In genomic region chr17:15963670-15964110, GRCh38 we compare ENCODE assay signal across 15 cellular contexts. TPM values are rescaled to one million over a fixed set of nuclear protein-coding genes. Genes with fewer than 3 reads are reported as not detected.
DNase-seq lines count a peak whose midpoint lies in the region; ATAC-seq, FAIRE-seq and TF ChIP-seq lines count a peak whose summit lies in the region.
"Had no signal": no experiment of that assay in that cellular context is flagged by ENCODE, and none has a peak within 500 bp of the region (broad histone marks: within the 10 kb centered on the region; RNA-seq: fewer than 3 reads in every experiment).

No MANE protein-coding gene starts in this region.

- H3K9me3 Mint-ChIP-seq in GM23338 = no peaks in the 10 kb centered on the region
- H3K9me3 Mint-ChIP-seq: CD14-positive monocyte; central memory CD8-positive, alpha-beta T cell; IgD-negative memory B cell had no signal

- peaks cover 12% of the 10 kb centered on the region for H3F3A ChIP-seq in GM23338 (replicated peaks; ENCODE audit: low read depth)

- no peaks in the 10 kb centered on the region; the same call in 2 of the 3 replicates for H3K36me3 Mint-ChIP-seq in GM23338 (ENCODE audit: low read depth)
- H3K36me3 Mint-ChIP-seq: IgD-negative memory B cell had no signal

- H3K4me3 ChIP-seq in SJSA1 (no peak overlapping the region), endothelial cell of umbilical vein (replicated peaks in 1 of 3; ENCODE audit: insufficient read depth in 1 of 3, low read depth in 1 of 3, low read length in 3 of 3) (no peak overlapping the region), osteoblast (ENCODE audit: insufficient read depth, low read length) (no peak overlapping the region), GM23338 (no peak overlapping the region)
- H3K4me3 ChIP-seq: lower lobe of right lung had no signal

- dilution Hi-C loops in endothelial cell of umbilical vein (cut with MboI; ENCODE audit: extremely low pct_ligation_motif_present, low sequenced_read_pairs) = no loop called here

- 0 out of 2 replicates have a peak, but pooled peaks cover 7% of the 10 kb centered on the region for H3K9me2 ChIP-seq in GM23338 (ENCODE audit: insufficient read depth)

- H4K20me1 ChIP-seq in endothelial cell of umbilical vein (replicated peaks; ENCODE audit: control insufficient read depth, extremely low read depth, insufficient read depth, low read length) (no peaks in the 10 kb centered on the region), osteoblast (ENCODE audit: insufficient read depth, low read length) (no peaks in the 10 kb centered on the region), GM23338 (replicated peaks; ENCODE audit: insufficient read depth) (no peaks in the 10 kb centered on the region)

- H3K4me1 Mint-ChIP-seq in GM23338 = peaks cover 36% of the 10 kb centered on the region

- peak; percentile 62 for FAIRE-seq in endothelial cell of umbilical vein (lab: Jason Lieb, UNC)

- H3K4me1 ChIP-seq in SJSA1 (replicated peaks) (peaks cover 94% of the 10 kb centered on the region), endothelial cell of umbilical vein (ENCODE audit: control insufficient read depth, extremely low read depth, insufficient read depth, low read length) (peaks cover 42% of the 10 kb centered on the region), osteoblast (ENCODE audit: insufficient read depth, low read length) (peaks cover 40% of the 10 kb centered on the region), GM23338 (ENCODE audit: insufficient read depth) (peaks cover 22% of the 10 kb centered on the region)

- TF ChIP-seq POLR2A in endothelial cell of umbilical vein (IDR thresholded peaks at IDR 0.05; ENCODE audit: low read depth, low read length) = no peak

- ATAC-seq in GM23338 = no peak
- ATAC-seq: lower lobe of right lung had no signal

- no peaks in the 10 kb centered on the region for H3K9me3 ChIP-seq in SJSA1 (replicated peaks)
- no peaks in the 10 kb centered on the region for H3K9me3 ChIP-seq in endothelial cell of umbilical vein (replicated peaks; ENCODE audit: control insufficient read depth, insufficient read depth, low read length)
- no peaks in the 10 kb centered on the region for H3K9me3 ChIP-seq in osteoblast (ENCODE audit: low read depth, low read length)
- H3K9me3 ChIP-seq: lower lobe of right lung had no signal

- peaks cover 11% of the 10 kb centered on the region for H3K27me3 Mint-ChIP-seq in GM23338 (ENCODE audit: insufficient read depth, low read depth, poor library complexity)

- H3K9ac ChIP-seq in endothelial cell of umbilical vein (replicated peaks; ENCODE audit: extremely low read depth, insufficient read depth, low read length) = no peak overlapping the region

- H2AFZ ChIP-seq in endothelial cell of umbilical vein (ENCODE audit: low read depth, low read length) (no peak overlapping the region), osteoblast (ENCODE audit: low read length) (no peak overlapping the region), GM23338 (no peak overlapping the region)

- no peaks in the 10 kb centered on the region for H3K9me1 ChIP-seq in endothelial cell of umbilical vein (replicated peaks; ENCODE audit: control insufficient read depth, extremely low read depth, insufficient read depth, low read length)

- H3K27me3 ChIP-seq in SJSA1 (replicated peaks) (no peaks in the 10 kb centered on the region), endothelial cell of umbilical vein (ENCODE audit: control insufficient read depth in 2 of 2, insufficient read depth in 2 of 2, low read length in 2 of 2) (no peaks in the 10 kb centered on the region), osteoblast (ENCODE audit: insufficient read depth, low read length) (no peaks in the 10 kb centered on the region), GM23338 (ENCODE audit: insufficient read depth) (no peaks in the 10 kb centered on the region)

- H3K4me3 Mint-ChIP-seq in GM23338 = no peak overlapping the region
- H3K4me3 Mint-ChIP-seq: CD14-positive monocyte; central memory CD8-positive, alpha-beta T cell; IgD-negative memory B cell had no signal

- no peak overlapping the region for H3K27ac Mint-ChIP-seq in GM23338

- peak; percentile 58 for DNase-seq in HK-2 (ENCODE audit: unreplicated experiment)
- DNase-seq in SJSA1 (ENCODE audit: low read depth in 1 of 2, low spot score in 2 of 2) = peak; percentile 96
- peak; percentile 44 for DNase-seq in endothelial cell of umbilical vein (ENCODE audit: low read depth, low spot score)
- DNase-seq in osteoblast (ENCODE audit: insufficient read length, low spot score, missing footprints) = no peak
- DNase-seq in NCI-H1694 (lab: John Stamatoyannopoulos, UW) = no peak
- DNase-seq in NCI-H128 (lab: John Stamatoyannopoulos, UW; ENCODE audit: unreplicated experiment) = no peak
- no peak for DNase-seq in amniotic stem cell (lab: John Stamatoyannopoulos, UW)
- DNase-seq in GM23338 (ENCODE audit: low spot score) = no peak
- DNase-seq: activated naive CD4-positive, alpha-beta T cell treated with Interleukin-2 at 50 U/mL for 16 hours; lower lobe of right lung; NCI-H1930 had no signal

- H3K4me2 ChIP-seq in endothelial cell of umbilical vein (ENCODE audit: insufficient read depth, low read length) = no peak overlapping the region
- no peak overlapping the region for H3K4me2 ChIP-seq in osteoblast (ENCODE audit: insufficient read depth, low read length)
- H3K4me2 ChIP-seq in GM23338 = no peak overlapping the region

- no peaks in the 10 kb centered on the region for H3K36me3 ChIP-seq in SJSA1
- no peaks in the 10 kb centered on the region for H3K36me3 ChIP-seq in endothelial cell of umbilical vein (ENCODE audit: control insufficient read depth in 2 of 2, extremely low read depth in 1 of 2, insufficient read depth in 2 of 2, low read length in 2 of 2)
- no peaks in the 10 kb centered on the region for H3K36me3 ChIP-seq in osteoblast (ENCODE audit: insufficient read depth, low read length)
- H3K36me3 ChIP-seq in GM23338 (ENCODE audit: insufficient read depth) = no peaks in the 10 kb centered on the region
- H3K36me3 ChIP-seq: lower lobe of right lung had no signal

- TF ChIP-seq CTCF in endothelial cell of umbilical vein (IDR thresholded peaks at IDR 0.05; ENCODE audit: extremely low read depth in 1 of 2, insufficient read depth in 1 of 2, low read depth in 1 of 2, low read length in 2 of 2) (no peak), osteoblast (IDR thresholded peaks at IDR 0.05; ENCODE audit: extremely low read depth, low read depth, low read length) (no peak), GM23338 (conservative IDR thresholded peaks at IDR 0.05; ENCODE audit: low read depth in 2 of 2) (no peak)

- POLR2A ChIA-PET in endothelial cell of umbilical vein (lab: Charles Lee) = no interaction called here

- peak overlapping the region; percentile 72 for H3K27ac ChIP-seq in SJSA1
- H3K27ac ChIP-seq in endothelial cell of umbilical vein (ENCODE audit: insufficient read depth, low read depth, low read length) = peak overlapping the region; percentile 47
- H3K27ac ChIP-seq in osteoblast (ENCODE audit: low read depth, low read length) = peak overlapping the region; percentile 70
- no peak overlapping the region for H3K27ac ChIP-seq in GM23338 (ENCODE audit: low read depth)
- H3K27ac ChIP-seq: lower lobe of right lung, VCaP had no signal

- BruUV-seq in endothelial cell of umbilical vein (replicated peaks; lab: Mats Ljungman, UMichigan) = no TSS peak

- H3K79me2 ChIP-seq in endothelial cell of umbilical vein (ENCODE audit: control insufficient read depth, insufficient read depth, low read length) = peaks cover 33% of the 10 kb centered on the region
- peaks cover 26% of the 10 kb centered on the region for H3K79me2 ChIP-seq in osteoblast (ENCODE audit: insufficient read depth, low read length)
- H3K79me2 ChIP-seq in GM23338 (replicated peaks; ENCODE audit: insufficient read depth) = no peaks in the 10 kb centered on the region; the same call in 1 of the 2 replicates

- intact Hi-C loops in endothelial cell of umbilical vein (cut with micrococcal nuclease) = no loop called here

- CTCF ChIA-PET in endothelial cell of umbilical vein (lab: Charles Lee) = interaction anchor here (1.0 kb wide), 1 partner anchor 18 kb away, joined by 3 read pairs; the partner anchor contains the start of gene ADORA2B

RNA-seq across cellular contexts. Expression of gene ADORA2B, which starts 18.8 kb away (rescaled TPM):
- total RNA-seq in SJSA1 (2014; rRNA removed; shearing (Covaris generic)) = 8.5 and 19.5 TPM in 2 replicates
- total RNA-seq in endothelial cell of umbilical vein = 6.5 and 9.8 TPM in 2 replicates
- 8.8 and 10.1 TPM in 2 replicates for polyA plus RNA-seq in endothelial cell of umbilical vein
- polyA plus RNA-seq in endothelial cell of umbilical vein (2011; cell fraction: cytosol; rRNA removed) = 5.8 and 6.7 TPM in 2 replicates
- 3.5 and 3.9 TPM in 2 replicates for polyA plus RNA-seq in endothelial cell of umbilical vein (2011; cell fraction: nucleus; rRNA removed)
- polyA plus RNA-seq in endothelial cell of umbilical vein (2012) = 6.9 and 10.7 TPM in 2 replicates
- 6.2 and 7.1 TPM in 2 replicates for polyA minus RNA-seq in endothelial cell of umbilical vein
- polyA minus RNA-seq in endothelial cell of umbilical vein (2011; cell fraction: cytosol; rRNA and poly(A)+ RNA removed) = 0.51 TPM
- 3.9 and 4.3 TPM in 2 replicates for polyA minus RNA-seq in endothelial cell of umbilical vein (2011; cell fraction: nucleus; rRNA and poly(A)+ RNA removed)
- 4.7 and 5.9 TPM in 2 replicates for total RNA-seq in osteoblast
- 7.9 and 13.1 TPM in 2 replicates for total RNA-seq in GM23338 (2014; rRNA removed; shearing (Covaris generic))
- polyA plus RNA-seq in GM23338 (2016; fragmentation: Nextera tagmentation; extraction: Ambion mirVana) = 2.7 and 3.3 TPM in 2 replicates

RNA-seq across cellular contexts. Expression of gene ZSWIM7, which starts 35.8 kb away (rescaled TPM):
- 16.2 and 18.8 TPM in 2 replicates for total RNA-seq in SJSA1 (2014; rRNA removed; shearing (Covaris generic))
- total RNA-seq in endothelial cell of umbilical vein (18.0 and 21.9 TPM in 2 replicates), osteoblast (11.6 and 14.7 TPM in 2 replicates)
- polyA plus RNA-seq in endothelial cell of umbilical vein (33.8 and 38.9 TPM in 2 replicates), GM23338 (2016; fragmentation: Nextera tagmentation; extraction: Ambion mirVana) (48.0 and 50.4 TPM in 2 replicates)
- 26.7 and 30.5 TPM in 2 replicates for polyA plus RNA-seq in endothelial cell of umbilical vein (2011; cell fraction: cytosol; rRNA removed)
- 29.1 and 33.7 TPM in 2 replicates for polyA plus RNA-seq in endothelial cell of umbilical vein (2011; cell fraction: nucleus; rRNA removed)
- polyA plus RNA-seq in endothelial cell of umbilical vein (2012) = 27.3 and 27.8 TPM in 2 replicates
- 11.0 and 21.6 TPM in 2 replicates for polyA minus RNA-seq in endothelial cell of umbilical vein
- 11.2 TPM for polyA minus RNA-seq in endothelial cell of umbilical vein (2011; cell fraction: cytosol; rRNA and poly(A)+ RNA removed)
- polyA minus RNA-seq in endothelial cell of umbilical vein (2011; cell fraction: nucleus; rRNA and poly(A)+ RNA removed) = 2.2 and 6.1 TPM in 2 replicates
- 16.3 and 17.5 TPM in 2 replicates for total RNA-seq in GM23338 (2014; rRNA removed; shearing (Covaris generic))

RNA-seq across cellular contexts. Expression of gene TTC19, which starts 35.9 kb away (rescaled TPM):
- total RNA-seq in SJSA1 (2014; rRNA removed; shearing (Covaris generic)) = 23.1 and 28.9 TPM in 2 replicates
- 32.8 and 33.3 TPM in 2 replicates for total RNA-seq in endothelial cell of umbilical vein
- 7.6 and 7.8 TPM in 2 replicates for polyA plus RNA-seq in endothelial cell of umbilical vein
- 6.7 TPM in 2 replicates for polyA plus RNA-seq in endothelial cell of umbilical vein (2011; cell fraction: cytosol; rRNA removed)
- polyA plus RNA-seq in endothelial cell of umbilical vein (2011; cell fraction: nucleus; rRNA removed) = 13.0 and 14.1 TPM in 2 replicates
- 30.7 and 31.2 TPM in 2 replicates for polyA plus RNA-seq in endothelial cell of umbilical vein (2012)
- 12.1 and 12.4 TPM in 2 replicates for polyA minus RNA-seq in endothelial cell of umbilical vein
- 13.1 TPM for polyA minus RNA-seq in endothelial cell of umbilical vein (2011; cell fraction: cytosol; rRNA and poly(A)+ RNA removed)
- polyA minus RNA-seq in endothelial cell of umbilical vein (2011; cell fraction: nucleus; rRNA and poly(A)+ RNA removed) = 18.8 and 24.8 TPM in 2 replicates
- total RNA-seq in osteoblast = 31.8 and 39.8 TPM in 2 replicates
- 92.2 and 93.5 TPM in 2 replicates for total RNA-seq in GM23338 (2014; rRNA removed; shearing (Covaris generic))
- 23.1 and 30.3 TPM in 2 replicates for polyA plus RNA-seq in GM23338 (2016; fragmentation: Nextera tagmentation; extraction: Ambion mirVana)

Comparison
In these comparisons a context has a peak if more than half of its experiments do, and no peak if none do; other contexts are left out.
1. DNase-seq: peak in HK-2 (single experiment), SJSA1 (2 of 2) and endothelial cell of umbilical vein (single experiment); none in osteoblast (single experiment), NCI-H1694 (single experiment), NCI-H128 (single experiment), amniotic stem cell (single experiment) and GM23338 (single experiment).